ENCODE assay signal across 1 cellular context in genomic region chr10:125146791-125147604, GRCh38.
TF ChIP-seq lines count a peak whose summit lies in the region.

No MANE protein-coding gene starts in this region.

TF ChIP-seq in HepG2, 621 proteins besides CTCF, POLR2A, EP300 and RAD21 (continued from another document):
- TF ChIP-seq ZNF407 (CRISPR knock-in tag; IDR thresholded peaks at IDR 0.05; ENCODE audit: not compliant biosample characterization) (no peak), HBP1 (CRISPR knock-in tag; IDR thresholded peaks at IDR 0.05; ENCODE audit: low read depth) (no peak), CENPX (CRISPR knock-in tag; IDR thresholded peaks at IDR 0.05) (no peak)
